In the genomic region with DNA sequence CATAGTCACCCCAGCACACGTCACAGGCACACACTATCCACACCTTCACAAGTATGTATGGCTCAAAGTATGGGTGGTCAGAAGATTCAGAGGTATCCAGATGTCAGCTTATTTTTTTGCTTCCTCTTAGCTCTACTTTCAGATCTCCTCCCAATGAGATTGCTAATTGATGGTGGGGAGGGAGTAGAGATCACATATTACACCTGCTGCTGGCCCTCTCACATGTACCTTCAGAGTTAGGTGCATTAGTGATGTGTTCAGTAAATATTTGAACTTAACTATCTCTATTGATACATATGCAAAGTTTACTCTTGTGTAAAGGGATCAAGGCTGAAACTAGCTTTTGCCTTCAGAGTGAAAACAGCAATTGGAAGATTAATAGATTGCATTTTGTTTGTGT, we compare ENCODE assay signal across 14 cellular contexts.
DNase-seq lines count a peak whose midpoint lies in the region; ATAC-seq lines count a peak whose summit lies in the region.
"Had no signal": no experiment of that assay in that cellular context is flagged by ENCODE, and none has a peak within 500 bp of the region (broad histone marks: within the 10 kb centered on the region; RNA-seq: fewer than 3 reads in every experiment).

No MANE protein-coding gene starts in this region.

- no peaks in the 10 kb centered on the region for H3K36me3 ChIP-seq in endocrine pancreas (ENCODE audit: control insufficient read depth, insufficient read depth, low read length)

- H3K9me3 ChIP-seq in endocrine pancreas (ENCODE audit: control insufficient read depth, low read length): no peaks in the 10 kb centered on the region
- H3K9me3 ChIP-seq: Caco-2 had no signal

- peak overlapping the region; percentile 43 for H3K4me3 ChIP-seq in endocrine pancreas (ENCODE audit: control insufficient read depth, insufficient read depth, low read length)
- H3K4me3 ChIP-seq: GM23338, K562 had no signal

- no peaks in the 10 kb centered on the region for H3K4me1 Mint-ChIP-seq in T-cell
- H3K4me1 Mint-ChIP-seq: B cell had no signal

- DNase-seq in COLO668 (lab: John Stamatoyannopoulos, UW; ENCODE audit: unreplicated experiment) (peak; percentile 44), DMS53 (lab: John Stamatoyannopoulos, UW) (peak; percentile 70), NCI-H526 (lab: John Stamatoyannopoulos, UW) (peak; percentile 13 to 53), T-cell (no peak)
- no peak for DNase-seq in stimulated activated naive CD4-positive, alpha-beta T cell (lab: John Stamatoyannopoulos, UW)
- DNase-seq: C1 segment of cervical spinal cord; Caco-2; CD4-positive, alpha-beta T cell; H7 had no signal

- H3K4me3 Mint-ChIP-seq in T-cell: no peak overlapping the region
- H3K4me3 Mint-ChIP-seq: B cell; CD4-positive, alpha-beta T cell; GM23338 had no signal

- no peak for ATAC-seq in GM18517 (IDR thresholded peaks at IDR 0.05; ENCODE audit: unreplicated experiment)
- ATAC-seq in T-cell (replicated peaks in 1 of 4): no peak
- ATAC-seq: GM23338, K562 had no signal

- H3K9me3 Mint-ChIP-seq in T-cell: peaks cover 3 to 9% (median 7%) of the 10 kb centered on the region in 3 donors
- H3K9me3 Mint-ChIP-seq: CD4-positive, alpha-beta T cell had no signal

- POLR2A ChIA-PET in T-cell (lab: Charles Lee): no interaction called here

- no peaks in the 10 kb centered on the region for H3K27me3 ChIP-seq in endocrine pancreas (ENCODE audit: control insufficient read depth, insufficient read depth, low read length)

- H3K9ac ChIP-seq in endocrine pancreas (ENCODE audit: control insufficient read depth, insufficient read depth, low read length): no peak overlapping the region

- H3K27ac Mint-ChIP-seq in T-cell: no peak overlapping the region
- H3K27ac Mint-ChIP-seq: B cell; CD4-positive, alpha-beta T cell; GM23338 had no signal

- CTCF ChIA-PET in T-cell (lab: Charles Lee): no interaction called here

- H3K36me3 Mint-ChIP-seq in T-cell: no peaks in the 10 kb centered on the region

- H3K27me3 Mint-ChIP-seq in T-cell: peaks cover 0 to 4% of the 10 kb centered on the region in 2 donors
- H3K27me3 Mint-ChIP-seq: B cell had no signal

- H3K4me1 ChIP-seq in endocrine pancreas (ENCODE audit: control insufficient read depth, insufficient read depth, low read length): peaks cover 22% of the 10 kb centered on the region
- H3K4me1 ChIP-seq: Caco-2 had no signal

Comparison
In these comparisons a context has a peak if more than half of its experiments do, and no peak if none do; other contexts are left out.
1. DNase-seq: peak in COLO668 (single experiment), DMS53 (single experiment) and NCI-H526 (2 of 2); none in stimulated activated naive CD4-positive, alpha-beta T cell (0 of 6) and T-cell (0 of 34).